8 cellular contexts compared by ENCODE assay signal in the genomic region with DNA sequence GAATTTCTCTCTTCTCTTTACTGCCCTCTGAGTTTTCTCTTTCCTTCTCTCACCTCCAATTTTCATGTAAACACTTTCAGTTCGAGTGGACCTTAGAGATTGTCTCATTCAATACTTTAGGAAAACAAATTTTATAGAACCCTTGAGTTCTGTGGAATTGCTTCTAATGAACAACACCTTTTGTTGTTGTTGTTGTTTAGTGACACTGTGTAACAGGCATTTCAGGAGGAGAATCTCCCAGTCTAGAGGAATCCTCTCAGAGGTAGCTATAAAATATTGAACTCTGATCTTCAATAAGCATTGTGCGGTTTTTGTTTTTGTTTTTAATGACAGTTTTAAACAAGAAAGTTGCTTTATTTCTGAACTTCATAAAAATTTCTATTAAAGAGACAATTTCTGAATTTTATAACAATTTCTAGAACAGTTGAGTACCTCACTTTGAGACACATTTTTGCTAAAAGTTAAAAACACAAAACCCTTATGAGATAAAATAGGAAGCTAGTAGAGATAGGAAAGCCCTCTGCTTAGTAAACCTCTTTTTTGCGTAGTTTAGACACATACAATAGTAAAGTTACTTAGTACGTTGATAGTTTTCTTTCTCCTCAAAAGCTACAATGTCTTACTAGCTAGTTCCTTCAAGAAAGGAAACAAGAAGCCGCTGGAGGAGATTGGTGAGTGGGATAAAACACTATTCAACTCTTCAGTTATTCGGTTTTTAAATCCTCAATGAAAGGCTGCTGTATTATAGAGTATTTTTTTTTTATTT. TPM values are rescaled to one million over a fixed set of nuclear protein-coding genes. Genes with fewer than 3 reads are reported as not detected.
A peak's percentile ranks its signal among the peaks of the same experiment; 100 is the strongest.
DNase-seq lines count a peak whose midpoint lies in the region; ATAC-seq and TF ChIP-seq lines count a peak whose summit lies in the region.

No MANE protein-coding gene starts in this region.

- no peaks in the 10 kb centered on the region for H3K36me3 ChIP-seq in sigmoid colon

- H3K9me3 ChIP-seq in sigmoid colon: no peaks in the 10 kb centered on the region

- peak overlapping the region; percentile 66 to 89 (median 80) for H3K27ac ChIP-seq in sigmoid colon

- TF ChIP-seq CTCF in sigmoid colon (IDR thresholded peaks at IDR 0.05): no peak

- peaks cover 0 to 48% (median 17%) of the 10 kb centered on the region in 4 donors for H3K4me1 ChIP-seq in sigmoid colon

- no peak for TF ChIP-seq POLR2A in erythroblast (IDR thresholded peaks at IDR 0.05; ENCODE audit: low read length)
- no peak for TF ChIP-seq POLR2A in sigmoid colon (IDR thresholded peaks at IDR 0.05)

- TF ChIP-seq EP300 in sigmoid colon (IDR thresholded peaks at IDR 0.05): no peak

- WGBS in sigmoid colon, 2 donors: 16 to 53% methylated on average over 6 of the region's 6 CpGs

- H3K4me3 ChIP-seq in sigmoid colon: peak overlapping the region in 3 of 4 donors; percentile 35 to 57 (median 54)

- ATAC-seq in GM19452 (IDR thresholded peaks at IDR 0.05; ENCODE audit: unreplicated experiment): no peak

- no peaks in the 10 kb centered on the region for H3K27me3 ChIP-seq in sigmoid colon

- intact Hi-C loops in sigmoid colon (cut with DNase I): no loop called here

- DNase-seq in H4 (ENCODE audit: low spot score) (peak; percentile 4), RPMI7951 (ENCODE audit: low read depth) (peak; percentile 3), erythroblast (lab: John Stamatoyannopoulos, UW) (peak; percentile 71 to 87), sigmoid colon (no peak), NCI-H774 (lab: John Stamatoyannopoulos, UW) (no peak), hepatic stellate cell (ENCODE audit: low spot score) (no peak), NCI-H748 treated with DMSO at 0.1 percent for 48 hours (lab: John Stamatoyannopoulos, UW) (no peak)

RNA-seq across cellular contexts. Expression of a gene that starts 38.8 kb away (rescaled TPM):
- total RNA-seq in H4 (2014; rRNA removed; shearing (Covaris generic)): 22.2 and 23.8 TPM in 2 replicates
- total RNA-seq in RPMI7951 (2014; rRNA removed; shearing (Covaris generic)): 17.1 and 21.7 TPM in 2 replicates
- 10 to 100 TPM; 15.9 to 20.3 (median 17.0) TPM for total RNA-seq in sigmoid colon
- polyA plus RNA-seq in sigmoid colon: 10 to 100 TPM in 2 of 3 donors, 1 to 10 TPM in 1; 8.6 to 37.1 (median 11.4) TPM

RNA-seq across cellular contexts. Expression of a gene that starts 46.8 kb away (rescaled TPM):
- total RNA-seq in H4 (2014; rRNA removed; shearing (Covaris generic)): 3.5 and 4.5 TPM in 2 replicates
- total RNA-seq in RPMI7951 (2014; rRNA removed; shearing (Covaris generic)): 5.9 and 6.4 TPM in 2 replicates
- total RNA-seq in sigmoid colon: 10 to 100 TPM; 16.1 to 19.1 (median 17.0) TPM
- polyA plus RNA-seq in sigmoid colon: 1 to 10 TPM; 3.9 to 4.8 (median 4.2) TPM

Comparison
In these comparisons a context has a peak if more than half of its experiments do, and no peak if none do; other contexts are left out.
1. DNase-seq: peak in H4 (single experiment), RPMI7951 (single experiment) and erythroblast (2 of 2); none in sigmoid colon (single experiment), NCI-H774 (single experiment), hepatic stellate cell (single experiment) and NCI-H748 treated with DMSO at 0.1 percent for 48 hours (single experiment).